ENCODE assay signal across 11 cellular contexts in the genomic region with DNA sequence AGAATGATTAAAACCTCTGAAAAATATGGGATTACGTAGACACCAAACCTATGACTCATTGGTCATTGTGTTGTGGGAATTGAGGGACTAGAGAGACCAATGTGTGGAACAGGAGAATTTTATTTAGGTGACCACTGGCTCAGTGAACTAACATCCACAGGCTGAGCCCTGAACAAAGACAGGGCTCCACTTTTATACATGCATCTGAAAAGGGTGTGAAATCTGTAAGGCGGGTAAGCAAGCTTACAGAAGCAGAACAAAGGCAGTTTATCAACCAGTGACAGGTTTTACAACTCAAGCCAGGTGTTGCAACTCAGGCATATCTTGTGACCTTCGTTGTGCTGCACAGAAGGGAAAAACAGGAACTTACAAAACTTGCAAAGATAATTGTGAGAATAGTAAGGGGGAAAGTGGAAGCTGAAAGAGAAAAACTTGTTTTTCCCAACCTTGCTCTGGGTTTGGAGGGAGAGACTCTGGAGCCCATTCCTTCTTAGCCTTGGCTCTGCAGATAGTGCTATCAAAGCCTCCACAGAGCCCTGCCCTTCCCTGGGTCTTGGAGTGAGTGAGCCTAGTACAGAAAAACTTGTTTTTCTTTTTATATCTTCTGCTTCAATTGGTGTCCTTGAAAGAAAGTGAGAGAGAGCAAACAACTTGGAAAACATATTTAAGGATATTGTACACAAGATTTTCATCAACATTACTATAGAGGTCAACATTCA. TPM values are rescaled to one million over a fixed set of nuclear protein-coding genes. Genes with fewer than 3 reads are reported as not detected.
A peak's percentile ranks its signal among the peaks of the same experiment; 100 is the strongest.
DNase-seq lines count a peak whose midpoint lies in the region; ATAC-seq, FAIRE-seq and TF ChIP-seq lines count a peak whose summit lies in the region.
"Not testable (repeated sequence)": the region's sequence is repeated elsewhere in the genome, so short reads cannot be mapped to it uniquely, and the experiment has no call there.
"Had no signal": no experiment of that assay in that cellular context is flagged by ENCODE, and none has a peak within 500 bp of the region (broad histone marks: within the 10 kb centered on the region; RNA-seq: fewer than 3 reads in every experiment).

No MANE protein-coding gene starts in this region.

- H3K9me2 ChIP-seq in DOHH2 (replicated peaks; ENCODE audit: control insufficient read depth, low read length); OCI-LY7 (ENCODE audit: insufficient read depth, low read length): not testable (repeated sequence)

- RAD21 ChIA-PET in GM12878 (lab: Charles Lee; ENCODE audit: unreplicated experiment), result not testable (repeated sequence)

- not testable (repeated sequence) for H3F3A ChIP-seq in DOHH2 (ENCODE audit: control insufficient read depth, insufficient read depth)

- CTCF ChIA-PET in OCI-LY7 (lab: Charles Lee; ENCODE audit: unreplicated experiment); GM12878 (lab: Yijun Ruan, JAX): not testable (repeated sequence)

- POLR2A ChIA-PET in OCI-LY7 (lab: Charles Lee); GM12878 (lab: Charles Lee): not testable (repeated sequence)

- not testable (repeated sequence) for H3K36me3 ChIP-seq in DOHH2 (ENCODE audit: control insufficient read depth, low read length); OCI-LY7 (ENCODE audit: insufficient read depth, low read length); GM12878 (ENCODE audit: control insufficient read depth in 2 of 2, insufficient read depth in 2 of 2, low read length in 1 of 2); mucosa of descending colon (ENCODE audit: low read depth); pancreas

- not testable (repeated sequence) for H4K20me1 ChIP-seq in DOHH2 (ENCODE audit: control insufficient read depth, insufficient read depth, low read depth, low read length); OCI-LY7 (ENCODE audit: insufficient read depth, low read length); GM12878 (ENCODE audit: control insufficient read depth, insufficient read depth)

- H3K79me2 ChIP-seq in DOHH2 (ENCODE audit: control insufficient read depth, low read length); OCI-LY7 (ENCODE audit: insufficient read depth, low read depth, low read length); GM12878 (ENCODE audit: control insufficient read depth, insufficient read depth, low read length): not testable (repeated sequence)

- SMC1A ChIA-PET in GM12878 (lab: Charles Lee; ENCODE audit: uncharacterized antibody, unreplicated experiment), result not testable (repeated sequence)

- not testable (repeated sequence) for TF ChIP-seq CTCF in DOHH2 (IDR thresholded peaks at IDR 0.05; ENCODE audit: low read depth, low read length, poor library complexity, severe bottlenecking); OCI-LY7 (conservative IDR thresholded peaks at IDR 0.05; ENCODE audit: low read length); GM12878 (IDR thresholded peaks at IDR 0.05 in 2 of 3, conservative IDR thresholded peaks at IDR 0.05 in 1 of 3; ENCODE audit: control insufficient read depth in 2 of 3, extremely low read depth in 1 of 3, insufficient read depth in 1 of 3, low read depth in 3 of 3, low read length in 3 of 3); mucosa of descending colon (IDR thresholded peaks at IDR 0.05); pancreas (IDR thresholded peaks at IDR 0.05)

- DNase-seq in HTR-8/SVneo (ENCODE audit: insufficient read length, low spot score); GM12878 (ENCODE audit: low read depth, low spot score); mucosa of descending colon; pancreas: not testable (repeated sequence)
- DNase-seq in OCI-LY7 (ENCODE audit: low spot score), result peak; percentile 1

- no CpG with 5 or more reads among the region's 3 CpGs for WGBS in GM12878 (ENCODE audit: insufficient coverage, insufficient replicate concordance, low lambda C conversion rate, missing lambda C conversion rate)
- WGBS in pancreas, 2 donors, result no CpG with 5 or more reads among the region's 3 CpGs

- peak overlapping the region; percentile 34 for H3K4me3 ChIP-seq in DOHH2 (ENCODE audit: low read length)
- not testable (repeated sequence) for H3K4me3 ChIP-seq in OCI-LY7 (ENCODE audit: low read depth, low read length, poor library complexity, severe bottlenecking); GM12878; mucosa of descending colon; pancreas

- peak overlapping the region; percentile 92 for H3K27ac ChIP-seq in DOHH2 (ENCODE audit: low read depth, low read length)
- H3K27ac ChIP-seq in OCI-LY7 (ENCODE audit: low read depth, low read length, poor library complexity, severe bottlenecking), result peak overlapping the region; percentile 87
- H3K27ac ChIP-seq in GM12878 (ENCODE audit: control insufficient read depth, insufficient read depth); pancreas: not testable (repeated sequence)

- H3K4me1 ChIP-seq in DOHH2 (ENCODE audit: control insufficient read depth, low read length) (peaks cover 21% of the 10 kb centered on the region), OCI-LY7 (ENCODE audit: insufficient read depth, low read length, poor library complexity, severe bottlenecking) (peaks cover 11% of the 10 kb centered on the region)
- not testable (repeated sequence) for H3K4me1 ChIP-seq in GM12878 (ENCODE audit: control insufficient read depth, insufficient read depth, low read length); mucosa of descending colon (ENCODE audit: low read depth); pancreas

- in situ Hi-C loops in GM12878 (cut with MboI), result not testable (repeated sequence)

- not testable (repeated sequence) for TF ChIP-seq EP300 in GM12878 (IDR thresholded peaks at IDR 0.05; ENCODE audit: borderline replicate concordance in 1 of 2, control insufficient read depth in 1 of 2, low read depth in 2 of 2, low read length in 2 of 2)

- BruUV-seq in OCI-LY7 (replicated peaks; lab: Mats Ljungman, UMichigan); GM12878 (replicated peaks; lab: Mats Ljungman, UMichigan): not testable (repeated sequence)

- H3K4me2 ChIP-seq in DOHH2 (ENCODE audit: low read length) (peak overlapping the region; percentile 52), OCI-LY7 (ENCODE audit: low read length) (peak overlapping the region; percentile 52; the same call in 1 of the 2 replicates)
- H3K4me2 ChIP-seq in GM12878 (ENCODE audit: control insufficient read depth, insufficient read depth), result not testable (repeated sequence)

- not testable (repeated sequence) for TF ChIP-seq RAD21 in GM12878 (IDR thresholded peaks at IDR 0.05; ENCODE audit: insufficient read depth, low read depth, low read length)

- intact Hi-C loops in OCI-LY7 (cut with micrococcal nuclease; ENCODE audit: unreplicated experiment); GM12878 (cut with micrococcal nuclease; ENCODE audit: unreplicated experiment); mucosa of descending colon (cut with DNase I, micrococcal nuclease); pancreas (cut with DNase I): not testable (repeated sequence)

- H3K27me3 ChIP-seq in DOHH2 (ENCODE audit: control insufficient read depth, low read length); GM12878 (replicated peaks in 1 of 2; ENCODE audit: control insufficient read depth in 2 of 2, insufficient read depth in 2 of 2, low read length in 1 of 2); pancreas: not testable (repeated sequence)

- TF ChIP-seq POLR2A in GM12878 (IDR thresholded peaks at IDR 0.05; ENCODE audit: low read depth, low read length), result not testable (repeated sequence)

- FAIRE-seq in HTR-8/SVneo (lab: Jason Lieb, UNC), result peak; percentile 62
- not testable (repeated sequence) for FAIRE-seq in GM12878 (lab: Jason Lieb, UNC); pancreas (lab: Jason Lieb, UNC)

- not testable (repeated sequence) for H2AFZ ChIP-seq in OCI-LY7 (ENCODE audit: low read length); GM12878 (ENCODE audit: control insufficient read depth, low read depth, low read length)

- ATAC-seq in GM12878, result peak; percentile 77
- peak; percentile 51 for ATAC-seq in esophagus mucosa
- peak; percentile 61 for ATAC-seq in mucosa of descending colon
- peak; percentile 60 to 77 (median 70) for ATAC-seq in pancreas

- H3K9me3 ChIP-seq in DOHH2 (ENCODE audit: control insufficient read depth, insufficient read depth, low read length); OCI-LY7 (ENCODE audit: low read length); GM12878 (replicated peaks; ENCODE audit: control insufficient read depth, insufficient read depth, low read length); mucosa of descending colon; pancreas: not testable (repeated sequence)

- not testable (repeated sequence) for H3K9ac ChIP-seq in GM12878 (ENCODE audit: control insufficient read depth, insufficient read depth, low read length)

RNA-seq across cellular contexts. Expression of a gene that starts 10.0 kb away (rescaled TPM):
- not detected in 2 replicates for total RNA-seq in OCI-LY7 (2014; rRNA removed; shearing (Covaris generic))
- 0.49 TPM in 1 of 2 replicates, not detected in the other for total RNA-seq in OCI-LY7 (2022)
- total RNA-seq in GM12878 (2013; cell fraction: nucleolus; rRNA removed), result 1.0 and 3.2 TPM in 2 replicates
- 1.4 TPM in 1 of 2 replicates, not detected in the other for total RNA-seq in GM12878 (2014; rRNA removed)
- 0.58 and 0.83 TPM in 2 replicates for total RNA-seq in GM12878 (2014; rRNA removed; fragmentation: Illumina TruSeq; extraction: Trizol)
- 0.13 TPM in 1 of 2 replicates, not detected in the other for total RNA-seq in GM12878 (2021)
- 0.12 TPM for polyA plus RNA-seq in GM12878 (2011; ENCODE audit: low read depth)
- polyA plus RNA-seq in GM12878 (2011; rRNA removed), result 0.53 and 0.72 TPM in 2 replicates
- polyA plus RNA-seq in GM12878 (2011; cell fraction: cytosol; rRNA removed), result 0.13 TPM in 1 of 2 replicates, not detected in the other
- 0.56 and 0.73 TPM in 2 replicates for polyA plus RNA-seq in GM12878 (2011; cell fraction: nucleus; rRNA removed)
- polyA plus RNA-seq in GM12878 (2012), result not detected in 2 replicates
- polyA plus RNA-seq in GM12878 (2014; fragmentation: Illumina TruSeq; extraction: Trizol), result not detected in 2 replicates
- polyA plus RNA-seq in GM12878 (2014; fragmentation: Nextera tagmentation; extraction: Ambion mirVana), result under 1 TPM; 0.18 to 0.20 TPM
- polyA plus RNA-seq in GM12878 (2014; rRNA removed), result 0.22 and 0.38 TPM in 2 replicates
- 1 to 10 TPM in 1 of 2 experiments, under 1 TPM in 1; 0.55 to 1.1 TPM for polyA plus RNA-seq in GM12878 (2016; fragmentation: Nextera tagmentation; extraction: Ambion mirVana)
- polyA minus RNA-seq in GM12878 (2011; rRNA and poly(A)+ RNA removed), result 0.80 TPM in 1 of 2 replicates, not detected in the other
- polyA minus RNA-seq in GM12878 (2011; cell fraction: cytosol; rRNA and poly(A)+ RNA removed), result not detected in 2 replicates
- polyA minus RNA-seq in GM12878 (2011; cell fraction: nucleus; rRNA and poly(A)+ RNA removed), result not detected in 2 replicates
- total RNA-seq in esophagus mucosa, result 3.0 TPM
- 1 to 10 TPM; 1.6 to 8.5 (median 1.7) TPM for total RNA-seq in mucosa of descending colon
- 10 to 100 TPM in 1 of 6 donors, 1 to 10 TPM in 4, under 1 TPM in 1; 0.22 to 10.3 (median 2.0) TPM for total RNA-seq in pancreas
- 1 to 10 TPM; 1.4 to 5.1 TPM for polyA plus RNA-seq in pancreas
- total RNA-seq: Calu3, G401, HT1080 had no signal
- polyA plus RNA-seq: GM23338 had no signal
